29 cellular contexts compared by ENCODE assay signal in the genomic region with DNA sequence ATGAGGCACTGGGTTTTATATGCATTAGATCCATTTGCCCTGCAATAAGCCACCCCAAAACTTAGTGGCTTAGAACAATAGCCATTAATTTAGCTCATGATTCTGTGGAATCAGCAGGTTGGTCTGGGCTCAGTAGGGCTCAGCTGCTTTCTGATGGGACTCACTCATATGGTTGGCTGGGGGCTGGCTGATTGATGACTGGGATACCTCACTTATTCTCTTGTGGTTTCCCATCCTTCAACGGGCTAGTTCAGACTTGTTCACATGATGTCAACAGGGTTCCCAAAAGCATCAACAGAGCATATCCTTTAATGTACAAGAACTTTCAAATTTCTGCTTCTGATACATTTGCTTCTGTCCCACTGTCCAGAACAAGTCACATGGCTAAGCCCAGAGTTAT. TPM values are rescaled to one million over a fixed set of nuclear protein-coding genes. Genes with fewer than 3 reads are reported as not detected.
DNase-seq lines count a peak whose midpoint lies in the region; ATAC-seq, FAIRE-seq and TF ChIP-seq lines count a peak whose summit lies in the region.
"Had no signal": no experiment of that assay in that cellular context is flagged by ENCODE, and none has a peak within 500 bp of the region (broad histone marks: within the 10 kb centered on the region; RNA-seq: fewer than 3 reads in every experiment).

No MANE protein-coding gene starts in this region.

- H3K9ac ChIP-seq in KMS-11: no peak overlapping the region

- TF ChIP-seq CTCF in MCF 10A (IDR thresholded peaks at IDR 0.05; ENCODE audit: unreplicated experiment) (no peak), breast epithelium (IDR thresholded peaks at IDR 0.05) (no peak), KMS-11 (conservative IDR thresholded peaks at IDR 0.05; ENCODE audit: low read depth, low read length) (no peak), bronchial epithelial cell (IDR thresholded peaks at IDR 0.05; ENCODE audit: insufficient read depth, low read length, severe bottlenecking) (no peak)
- no peak for TF ChIP-seq CTCF in CD8-positive, alpha-beta T cell (IDR thresholded peaks at IDR 0.05)

- TF ChIP-seq POLR2A in breast epithelium (IDR thresholded peaks at IDR 0.05): no peak

- H3K27me3 Mint-ChIP-seq in MCF 10A (ENCODE audit: insufficient read depth, unreplicated experiment): no peaks in the 10 kb centered on the region
- H3K27me3 Mint-ChIP-seq in CD8-positive, alpha-beta T cell (ENCODE audit: low read depth): peaks cover 2% of the 10 kb centered on the region
- H3K27me3 Mint-ChIP-seq: activated naive CD4-positive, alpha-beta T cell treated with anti-CD3 and anti-CD28 coated beads, Interleukin-2, amount 10 ng/mL, durations not matched to agents 7 days and 5 days; activated T-cell treated with anti-CD3 and anti-CD28 coated beads, Interleukin-2, amount 50 U/mL, for 24 hours had no signal

- no peaks in the 10 kb centered on the region for H3K79me2 ChIP-seq in KMS-11 (ENCODE audit: insufficient read depth, low read depth)

- peak overlapping the region; percentile 10 for H3K27ac Mint-ChIP-seq in MCF 10A (ENCODE audit: low read depth, unreplicated experiment)
- no peak overlapping the region for H3K27ac Mint-ChIP-seq in CD8-positive, alpha-beta T cell
- H3K27ac Mint-ChIP-seq: CD4-positive, alpha-beta memory T cell; endodermal cell; natural killer cell treated with Interleukin-12 subunit alpha and Interleukin-12 subunit beta and Interleukin-15 and Interleukin-18, amount 100 ng/mL, for 72 hours had no signal

- H3K4me1 ChIP-seq in breast epithelium (no peaks in the 10 kb centered on the region), KMS-11 (ENCODE audit: low read depth, poor library complexity, severe bottlenecking) (peaks cover 27% of the 10 kb centered on the region)
- H3K4me1 ChIP-seq in CD8-positive, alpha-beta T cell (ENCODE audit: insufficient read depth, low read length): no peaks in the 10 kb centered on the region
- H3K4me1 ChIP-seq: esophagus squamous epithelium, gastroesophageal sphincter, thyroid gland had no signal

- H3K4me3 Mint-ChIP-seq in MCF 10A (ENCODE audit: unreplicated experiment): no peak overlapping the region
- H3K4me3 Mint-ChIP-seq in CD8-positive, alpha-beta T cell: no peak overlapping the region
- H3K4me3 Mint-ChIP-seq: activated naive CD4-positive, alpha-beta T cell treated with anti-CD3 and anti-CD28 coated beads, Interleukin-2, amount 10 ng/mL, durations not matched to agents 7 days and 5 days; activated T-cell treated with anti-CD3 and anti-CD28 coated beads, Interleukin-2, amount 50 U/mL, for 24 hours; CD4-positive, alpha-beta memory T cell; endodermal cell; natural killer cell treated with Interleukin-12 subunit alpha and Interleukin-12 subunit beta and Interleukin-15 and Interleukin-18, amount 100 ng/mL, for 72 hours had no signal

- no TSS peak for BruUV-seq in MCF 10A (replicated peaks; lab: Mats Ljungman, UMichigan)

- H3K36me3 ChIP-seq in breast epithelium (no peaks in the 10 kb centered on the region), KMS-11 (ENCODE audit: insufficient read depth) (no peaks in the 10 kb centered on the region), bronchial epithelial cell (ENCODE audit: control insufficient read depth, insufficient read depth, low read length) (no peaks in the 10 kb centered on the region)
- no peaks in the 10 kb centered on the region for H3K36me3 ChIP-seq in CD8-positive, alpha-beta T cell (ENCODE audit: insufficient read depth, low read length)
- H3K36me3 ChIP-seq: esophagus squamous epithelium, gastroesophageal sphincter, stomach, thyroid gland had no signal

- H3K36me3 Mint-ChIP-seq in MCF 10A (ENCODE audit: insufficient read depth, unreplicated experiment): no peaks in the 10 kb centered on the region
- H3K36me3 Mint-ChIP-seq in CD8-positive, alpha-beta T cell: no peaks in the 10 kb centered on the region
- H3K36me3 Mint-ChIP-seq: activated naive CD4-positive, alpha-beta T cell treated with anti-CD3 and anti-CD28 coated beads, Interleukin-2, amount 10 ng/mL, durations not matched to agents 7 days and 5 days; natural killer cell treated with Interleukin-12 subunit alpha and Interleukin-12 subunit beta and Interleukin-15 and Interleukin-18, amount 100 ng/mL, for 72 hours had no signal

- POLR2A ChIA-PET in MCF 10A (lab: Yijun Ruan, JAX): interaction anchor here (0.6 to 1.3 kb wide), 3 partner anchors 18 to 220 kb away, joined by 3 read pairs; no protein-coding TSS in a partner anchor
- POLR2A ChIA-PET in CD8-positive, alpha-beta T cell (lab: Charles Lee): no interaction called here

- peak; percentile 91 for FAIRE-seq in bronchial epithelial cell (lab: Jason Lieb, UNC)
- FAIRE-seq: islet of Langerhans had no signal

- DNase-seq in MCF 10A (ENCODE audit: unreplicated experiment) (peak; percentile 59), breast epithelium (ENCODE audit: low spot score in 2 of 2) (no peak), bronchial epithelial cell (ENCODE audit: low read depth) (peak; percentile 84), D341Med (ENCODE audit: low spot score) (no peak), cortex of kidney (lab: John Stamatoyannopoulos, UW) (no peak)
- no peak for DNase-seq in stimulated activated CD4-positive, alpha-beta T cell treated with anti-CD3 and anti-CD28 coated beads, Interleukin-4, amount 100 ng/mL, for 24 hours
- no peak for DNase-seq in CD8-positive, alpha-beta T cell
- DNase-seq: activated CD4-positive, alpha-beta T cell treated with anti-CD3 and anti-CD28 coated beads for 4 hours; activated T-cell treated with anti-CD3 and anti-CD28 coated beads, Interleukin-2, amount 50 U/mL, for 24 hours; aorta; CD4-positive, alpha-beta memory T cell; endodermal cell; esophagus squamous epithelium; HCEC 1CT; Kasumi-1; left ventricle myocardium superior; NCI-H1694 treated with DMSO at 0.1 percent for 48 hours; NCI-H524; SHP77 treated with DMSO at 0.1 percent for 48 hours; stomach; T-helper 9 cell; thyroid gland had no signal

- intact Hi-C loops in MCF 10A (cut with micrococcal nuclease): no loop called here
- intact Hi-C loops in breast epithelium (cut with DNase I; ENCODE audit: low total_unique reads): no loop called here
- intact Hi-C loops in CD8-positive, alpha-beta T cell (cut with DNase I, micrococcal nuclease): no loop called here

- no peaks in the 10 kb centered on the region for H3K9me3 Mint-ChIP-seq in MCF 10A (ENCODE audit: unreplicated experiment)
- H3K9me3 Mint-ChIP-seq in CD8-positive, alpha-beta T cell: no peaks in the 10 kb centered on the region
- H3K9me3 Mint-ChIP-seq: activated naive CD4-positive, alpha-beta T cell treated with anti-CD3 and anti-CD28 coated beads, Interleukin-2, amount 10 ng/mL, durations not matched to agents 7 days and 5 days; activated T-cell treated with anti-CD3 and anti-CD28 coated beads, Interleukin-2, amount 50 U/mL, for 24 hours; CD4-positive, alpha-beta memory T cell; endodermal cell; natural killer cell treated with Interleukin-12 subunit alpha and Interleukin-12 subunit beta and Interleukin-15 and Interleukin-18, amount 100 ng/mL, for 72 hours had no signal

- CTCF ChIA-PET in MCF 10A (lab: Yijun Ruan, JAX): no interaction called here
- CTCF ChIA-PET in CD8-positive, alpha-beta T cell (lab: Charles Lee): no interaction called here

- no peak overlapping the region for H2AFZ ChIP-seq in KMS-11 (ENCODE audit: low read depth)

- H4K20me1 ChIP-seq in KMS-11 (ENCODE audit: insufficient read depth): no peaks in the 10 kb centered on the region

- H3K4me1 Mint-ChIP-seq in MCF 10A (ENCODE audit: insufficient read depth, unreplicated experiment): peaks cover 18% of the 10 kb centered on the region
- H3K4me1 Mint-ChIP-seq in CD8-positive, alpha-beta T cell (ENCODE audit: low read depth): peaks cover 6% of the 10 kb centered on the region
- H3K4me1 Mint-ChIP-seq: endodermal cell had no signal

- H3K27me3 ChIP-seq in breast epithelium (no peaks in the 10 kb centered on the region), KMS-11 (ENCODE audit: insufficient read depth, low read depth) (no peaks in the 10 kb centered on the region), bronchial epithelial cell (ENCODE audit: control insufficient read depth, insufficient read depth, low read length) (no peaks in the 10 kb centered on the region)
- H3K27me3 ChIP-seq in CD8-positive, alpha-beta T cell (ENCODE audit: insufficient read depth, low read length): no peaks in the 10 kb centered on the region
- H3K27me3 ChIP-seq: esophagus squamous epithelium, gastroesophageal sphincter, stomach, thyroid gland had no signal

- peak overlapping the region; percentile 49; the same call in 1 of the 2 replicates for H3K4me2 ChIP-seq in KMS-11

- H3K4me3 ChIP-seq in breast epithelium (no peak overlapping the region), KMS-11 (IDR thresholded peaks at IDR 0.05; ENCODE audit: insufficient read depth, low read depth, low read length) (no peak overlapping the region), bronchial epithelial cell (ENCODE audit: low read depth, low read length) (no peak overlapping the region)
- H3K4me3 ChIP-seq in CD8-positive, alpha-beta T cell (ENCODE audit: low read depth, low read length): no peak overlapping the region
- H3K4me3 ChIP-seq: coronary artery, esophagus squamous epithelium, gastroesophageal sphincter, stomach, thyroid gland had no signal

- no peak for ATAC-seq in CD8-positive, alpha-beta T cell
- ATAC-seq: gastroesophageal sphincter; left ventricle myocardium superior; natural killer cell treated with Interleukin-12 subunit alpha and Interleukin-12 subunit beta and Interleukin-15 and Interleukin-18, amount 100 ng/mL, for 72 hours had no signal

- H3K27ac ChIP-seq in breast epithelium (no peak overlapping the region), KMS-11 (no peak overlapping the region)
- no peak overlapping the region for H3K27ac ChIP-seq in CD8-positive, alpha-beta T cell (ENCODE audit: low read depth, low read length)
- H3K27ac ChIP-seq: coronary artery, esophagus squamous epithelium, gastroesophageal sphincter, stomach, thyroid gland, VCaP had no signal

- H3K9me3 ChIP-seq in breast epithelium: no peaks in the 10 kb centered on the region
- no peaks in the 10 kb centered on the region for H3K9me3 ChIP-seq in CD8-positive, alpha-beta T cell (ENCODE audit: low read length)
- H3K9me3 ChIP-seq: esophagus squamous epithelium, gastroesophageal sphincter, stomach, thyroid gland had no signal

RNA-seq across cellular contexts. Expression of gene DNM3, which starts 43.2 kb away (rescaled TPM):
- 0.44 and 0.68 TPM in 2 replicates for total RNA-seq in MCF 10A (2022)
- total RNA-seq in breast epithelium: 1 to 10 TPM; 5.1 to 7.5 (median 6.6) TPM
- total RNA-seq in bronchial epithelial cell: 0.64 and 1.3 TPM in 2 replicates
- 1 to 10 TPM in 1 of 2 experiments, under 1 TPM in 1; 0.72 to 1.1 TPM for total RNA-seq in CD8-positive, alpha-beta T cell

Comparison
In these comparisons a context has a peak if more than half of its experiments do, and no peak if none do; other contexts are left out.
1. DNase-seq: peak in MCF 10A (single experiment) and bronchial epithelial cell (single experiment); none in breast epithelium (0 of 2), D341Med (single experiment), stimulated activated CD4-positive, alpha-beta T cell treated with anti-CD3 and anti-CD28 coated beads, Interleukin-4, amount 100 ng/mL, for 24 hours (single experiment), CD8-positive, alpha-beta T cell (0 of 7) and cortex of kidney (single experiment).